8 cellular contexts compared by ENCODE assay signal in the genomic region with DNA sequence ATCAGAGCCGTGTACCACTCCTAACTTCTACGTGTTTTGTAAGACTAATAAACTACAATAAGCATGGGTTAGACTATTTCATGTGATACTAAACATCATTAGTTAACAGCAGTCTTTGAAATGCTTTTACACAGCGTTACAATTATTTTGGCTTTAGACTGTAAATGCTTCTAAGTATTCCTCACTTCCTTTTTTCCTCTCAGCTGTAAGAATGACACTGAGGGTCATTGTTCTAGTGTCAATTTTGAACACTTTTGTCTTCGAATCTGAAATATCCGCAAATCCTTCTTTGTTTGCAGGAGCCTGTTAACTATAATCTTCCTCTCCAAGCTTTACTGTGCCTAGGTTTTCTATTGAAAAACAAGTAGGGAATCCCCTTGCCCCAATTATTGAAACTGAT. TPM values are rescaled to one million over a fixed set of nuclear protein-coding genes. Genes with fewer than 3 reads are reported as not detected.
A peak's percentile ranks its signal among the peaks of the same experiment; 100 is the strongest.
DNase-seq lines count a peak whose midpoint lies in the region; ATAC-seq and TF ChIP-seq lines count a peak whose summit lies in the region.

No MANE protein-coding gene starts in this region.

- no peak for DNase-seq in activated CD4-positive, alpha-beta T cell treated with anti-CD3 and anti-CD28 coated beads, Interleukin-2, amount 10 ng/mL, durations not matched to agents 7 days and 5 days
- DNase-seq in activated CD4-positive, alpha-beta T cell treated with anti-CD3 and anti-CD28 coated beads for 48 hours = no peak
- DNase-seq in RWPE2 (ENCODE audit: low spot score) (no peak), fibroblast of pulmonary artery (ENCODE audit: low read depth) (peak; percentile 32), stomach (no peak), HuH-7.5 (ENCODE audit: low spot score) (no peak), NCI-H146 (lab: John Stamatoyannopoulos, UW) (no peak)
- no peak for DNase-seq in stimulated activated CD4-positive, alpha-beta T cell treated with anti-CD3 and anti-CD28 coated beads, Interleukin-2, amount 100 ng/mL, for 24 hours

- ATAC-seq in RWPE2 (ENCODE audit: low read depth) = no peak

- TF ChIP-seq EP300 in stomach (IDR thresholded peaks at IDR 0.05) = no peak

- H3K27ac Mint-ChIP-seq in activated CD4-positive, alpha-beta T cell treated with anti-CD3 and anti-CD28 coated beads, Interleukin-2, amount 10 ng/mL, durations not matched to agents 7 days and 5 days = peak overlapping the region; percentile 98

- H3K36me3 ChIP-seq in RWPE2 (ENCODE audit: low read depth) (peaks cover 68% of the 10 kb centered on the region), stomach (peaks cover 0 to 17% (median 14%) of the 10 kb centered on the region in 4 donors)

- H3K4me1 Mint-ChIP-seq in activated CD4-positive, alpha-beta T cell treated with anti-CD3 and anti-CD28 coated beads, Interleukin-2, amount 10 ng/mL, durations not matched to agents 7 days and 5 days = peaks cover 25% of the 10 kb centered on the region

- WGBS in stomach, 5 donors = 9 to 23% (median 14%) methylated on average over 5 of the region's 5 CpGs

- H3K4me3 ChIP-seq in RWPE2 (ENCODE audit: severe bottlenecking) (peak overlapping the region; percentile 85), fibroblast of pulmonary artery (replicated peaks; ENCODE audit: low read depth, low read length) (peak overlapping the region; percentile 70), stomach (peak overlapping the region; percentile 61 to 90 (median 74))

- H3K27me3 ChIP-seq in RWPE2 (ENCODE audit: insufficient read depth, poor library complexity, severe bottlenecking) (no peaks in the 10 kb centered on the region), stomach (no peaks in the 10 kb centered on the region)

- peaks cover 2% of the 10 kb centered on the region for H3K9me3 Mint-ChIP-seq in activated CD4-positive, alpha-beta T cell treated with anti-CD3 and anti-CD28 coated beads, Interleukin-2, amount 10 ng/mL, durations not matched to agents 7 days and 5 days

- no peak for TF ChIP-seq CTCF in RWPE2 (IDR thresholded peaks at IDR 0.05; ENCODE audit: poor library complexity, severe bottlenecking)
- TF ChIP-seq CTCF in fibroblast of pulmonary artery (IDR thresholded peaks at IDR 0.05; ENCODE audit: low read length, missing control alignments) = no peak
- no peak for TF ChIP-seq CTCF in stomach (IDR thresholded peaks at IDR 0.05)

- H3K9me3 ChIP-seq in RWPE2 (ENCODE audit: severe bottlenecking) = no peaks in the 10 kb centered on the region
- no peaks in the 10 kb centered on the region for H3K9me3 ChIP-seq in stomach

- peaks cover 12% of the 10 kb centered on the region for H3K36me3 Mint-ChIP-seq in activated CD4-positive, alpha-beta T cell treated with anti-CD3 and anti-CD28 coated beads, Interleukin-2, amount 10 ng/mL, durations not matched to agents 7 days and 5 days (ENCODE audit: low read depth)

- CTCF ChIA-PET in activated CD4-positive, alpha-beta T cell treated with anti-CD3 and anti-CD28 coated beads, Interleukin-2, amount 10 ng/mL, durations not matched to agents 7 days and 5 days (lab: Charles Lee) = interaction anchor here (2.3 to 3.0 kb wide), 3 partner anchors 13 to 78 kb away, joined by 5 to 13 read pairs (median 11); no protein-coding TSS in a partner anchor

- H3K4me3 Mint-ChIP-seq in activated CD4-positive, alpha-beta T cell treated with anti-CD3 and anti-CD28 coated beads, Interleukin-2, amount 10 ng/mL, durations not matched to agents 7 days and 5 days = peak overlapping the region; percentile 94

- H3K27me3 Mint-ChIP-seq in activated CD4-positive, alpha-beta T cell treated with anti-CD3 and anti-CD28 coated beads, Interleukin-2, amount 10 ng/mL, durations not matched to agents 7 days and 5 days = no peaks in the 10 kb centered on the region

- H3K27ac ChIP-seq in RWPE2 (ENCODE audit: poor library complexity, severe bottlenecking) (no peak overlapping the region), stomach (peak overlapping the region in 2 of 5 donors; percentile 91 to 92)

- intact Hi-C loops in stomach (cut with DNase I; ENCODE audit: low total_unique reads) = no loop called here

- H3K4me1 ChIP-seq in RWPE2 (ENCODE audit: insufficient read depth, poor library complexity, severe bottlenecking) (peaks cover 13% of the 10 kb centered on the region), stomach (peaks cover 22 to 69% (median 44%) of the 10 kb centered on the region in 4 donors)

- POLR2A ChIA-PET in activated CD4-positive, alpha-beta T cell treated with anti-CD3 and anti-CD28 coated beads, Interleukin-2, amount 10 ng/mL, durations not matched to agents 7 days and 5 days (lab: Charles Lee) = no interaction called here

- no peak for TF ChIP-seq POLR2A in stomach (IDR thresholded peaks at IDR 0.05)

RNA-seq across cellular contexts. Expression of a gene that starts 1.5 kb away (rescaled TPM):
- total RNA-seq in activated CD4-positive, alpha-beta T cell treated with anti-CD3 and anti-CD28 coated beads, Interleukin-2, amount 10 ng/mL, durations not matched to agents 7 days and 5 days = 10 to 100 TPM; 62.1 to 72.3 TPM
- total RNA-seq in stomach = 100 to 1,000 TPM in 1 of 5 donors, 10 to 100 TPM in 4; 20.0 to 108 (median 74.6) TPM
- 10 to 100 TPM; 16.9 to 21.5 (median 19.5) TPM for polyA plus RNA-seq in stomach

RNA-seq across cellular contexts. Expression of a gene that starts 1.7 kb away (rescaled TPM):
- 10 to 100 TPM; 23.5 to 25.4 TPM for total RNA-seq in activated CD4-positive, alpha-beta T cell treated with anti-CD3 and anti-CD28 coated beads, Interleukin-2, amount 10 ng/mL, durations not matched to agents 7 days and 5 days
- total RNA-seq in stomach = 10 to 100 TPM in 2 of 5 donors, 1 to 10 TPM in 3; 2.6 to 42.0 (median 6.1) TPM
- 10 to 100 TPM; 13.5 to 18.8 (median 14.5) TPM for polyA plus RNA-seq in stomach
